16 cellular contexts compared by ENCODE assay signal in genomic region chr1:201017828-201018163, GRCh38. TPM values are rescaled to one million over a fixed set of nuclear protein-coding genes. Genes with fewer than 3 reads are reported as not detected.
A peak's percentile ranks its signal among the peaks of the same experiment; 100 is the strongest.
DNase-seq lines count a peak whose midpoint lies in the region; ATAC-seq and TF ChIP-seq lines count a peak whose summit lies in the region.
"Had no signal": no experiment of that assay in that cellular context is flagged by ENCODE, and none has a peak within 500 bp of the region (broad histone marks: within the 10 kb centered on the region; RNA-seq: fewer than 3 reads in every experiment).

No MANE protein-coding gene starts in this region.

- no peak for TF ChIP-seq CTCF in natural killer cell (IDR thresholded peaks at IDR 0.05)

- ATAC-seq in activated naive CD8-positive, alpha-beta T cell treated with anti-CD3 and anti-CD28 coated beads, Interleukin-2, amount 10 ng/mL, durations not matched to agents 7 days and 5 days (ENCODE audit: low read depth), result no peak
- ATAC-seq in natural killer cell (no peak), GM18498 (IDR thresholded peaks at IDR 0.05; ENCODE audit: unreplicated experiment) (no peak)
- ATAC-seq: left ventricle myocardium superior, WTC11 had no signal

- DNase-seq in CD4-positive, alpha-beta memory T cell, result no peak
- no peak for DNase-seq in activated naive CD8-positive, alpha-beta T cell treated with anti-CD3 and anti-CD28 coated beads, Interleukin-2, amount 10 ng/mL, durations not matched to agents 7 days and 5 days
- DNase-seq in natural killer cell (no peak), RPMI8226 (no peak), GM23248 (no peak)
- DNase-seq: COR-L47, left ventricle myocardium superior, NCI-H2081 had no signal

- H2AFZ ChIP-seq in GM23248, result no peak overlapping the region
- H2AFZ ChIP-seq: hepatocyte had no signal

- peak overlapping the region; percentile 18 for H3K27ac ChIP-seq in CD4-positive, alpha-beta memory T cell (ENCODE audit: low read depth, low read length)
- no peak overlapping the region for H3K27ac ChIP-seq in GM23248
- H3K27ac ChIP-seq: coronary artery, esophagus muscularis mucosa, hepatocyte, SJSA1 had no signal

- POLR2A ChIA-PET in CD4-positive, alpha-beta memory T cell (lab: Charles Lee; ENCODE audit: partially characterized antibody), result interaction anchor here (1.5 kb wide), 1 partner anchor 9 kb away, joined by 5 read pairs; no protein-coding TSS in a partner anchor
- POLR2A ChIA-PET in activated naive CD8-positive, alpha-beta T cell treated with anti-CD3 and anti-CD28 coated beads, Interleukin-2, amount 10 ng/mL, durations not matched to agents 7 days and 5 days (lab: Charles Lee), result interaction anchor here (1.0 to 1.5 kb wide), 2 partner anchors 8 to 9 kb away, joined by 4 to 5 read pairs; no protein-coding TSS in a partner anchor

- H3K79me2 ChIP-seq in GM23248 (ENCODE audit: insufficient read depth), result no peaks in the 10 kb centered on the region
- H3K79me2 ChIP-seq: hepatocyte had no signal

- H3K9me3 Mint-ChIP-seq in CD4-positive, alpha-beta memory T cell, result no peaks in the 10 kb centered on the region
- no peaks in the 10 kb centered on the region for H3K9me3 Mint-ChIP-seq in IgD-negative memory B cell
- H3K9me3 Mint-ChIP-seq in activated naive CD8-positive, alpha-beta T cell treated with anti-CD3 and anti-CD28 coated beads, Interleukin-2, amount 10 ng/mL, durations not matched to agents 7 days and 5 days, result no peaks in the 10 kb centered on the region
- H3K9me3 Mint-ChIP-seq in natural killer cell, result no peaks in the 10 kb centered on the region
- H3K9me3 Mint-ChIP-seq: WTC11 had no signal

- H3K4me1 Mint-ChIP-seq in CD4-positive, alpha-beta memory T cell, result peaks cover 69 to 98% (median 85%) of the 10 kb centered on the region in 4 donors
- peaks cover 50 to 71% (median 65%) of the 10 kb centered on the region in 3 donors for H3K4me1 Mint-ChIP-seq in IgD-negative memory B cell
- peaks cover 71% of the 10 kb centered on the region for H3K4me1 Mint-ChIP-seq in activated naive CD8-positive, alpha-beta T cell treated with anti-CD3 and anti-CD28 coated beads, Interleukin-2, amount 10 ng/mL, durations not matched to agents 7 days and 5 days
- H3K4me1 Mint-ChIP-seq in natural killer cell, result peaks cover 87 to 93% of the 10 kb centered on the region in 2 donors

- no peaks in the 10 kb centered on the region for H3K9me2 ChIP-seq in GM23248 (ENCODE audit: insufficient read depth)

- H3K27me3 ChIP-seq in CD4-positive, alpha-beta memory T cell (ENCODE audit: insufficient read depth, low read length), result no peaks in the 10 kb centered on the region
- peaks cover 20% of the 10 kb centered on the region for H3K27me3 ChIP-seq in GM23248 (replicated peaks; ENCODE audit: insufficient read depth)
- H3K27me3 ChIP-seq: SJSA1 had no signal

- no peaks in the 10 kb centered on the region for H4K20me1 ChIP-seq in GM23248 (ENCODE audit: insufficient read depth)

- no peaks in the 10 kb centered on the region for H3F3A ChIP-seq in GM23248 (ENCODE audit: insufficient read depth)

- H3K36me3 Mint-ChIP-seq in CD4-positive, alpha-beta memory T cell, result peaks cover 4 to 21% of the 10 kb centered on the region in 2 donors
- H3K36me3 Mint-ChIP-seq in IgD-negative memory B cell (no peaks in the 10 kb centered on the region), natural killer cell (no peaks in the 10 kb centered on the region)
- H3K36me3 Mint-ChIP-seq in activated naive CD8-positive, alpha-beta T cell treated with anti-CD3 and anti-CD28 coated beads, Interleukin-2, amount 10 ng/mL, durations not matched to agents 7 days and 5 days, result peaks cover 35% of the 10 kb centered on the region
- H3K36me3 Mint-ChIP-seq: WTC11 had no signal

- no peaks in the 10 kb centered on the region for H3K9me3 ChIP-seq in CD4-positive, alpha-beta memory T cell (ENCODE audit: control insufficient read depth in 1 of 2, low read length in 2 of 2)
- H3K9me3 ChIP-seq in GM23248 (ENCODE audit: low read depth), result no peaks in the 10 kb centered on the region
- H3K9me3 ChIP-seq: esophagus muscularis mucosa, HAP-1 had no signal

- peak overlapping the region; percentile 78 to 100 (median 92) for H3K27ac Mint-ChIP-seq in CD4-positive, alpha-beta memory T cell
- peak overlapping the region in 2 of 3 donors; percentile 50 to 76 for H3K27ac Mint-ChIP-seq in IgD-negative memory B cell
- H3K27ac Mint-ChIP-seq in activated naive CD8-positive, alpha-beta T cell treated with anti-CD3 and anti-CD28 coated beads, Interleukin-2, amount 10 ng/mL, durations not matched to agents 7 days and 5 days, result peak overlapping the region; percentile 100
- H3K27ac Mint-ChIP-seq in natural killer cell, result peak overlapping the region; percentile 98 to 99
- H3K27ac Mint-ChIP-seq: WTC11 had no signal

- in situ Hi-C loops in GM23248 (cut with MboI), result no loop called here

- peak overlapping the region in 7 of 8 donors; percentile 21 to 77 (median 55) for H3K4me3 Mint-ChIP-seq in CD4-positive, alpha-beta memory T cell
- H3K4me3 Mint-ChIP-seq in IgD-negative memory B cell (peak overlapping the region; percentile 28 to 87 (median 54)), natural killer cell (peak overlapping the region; percentile 47)
- H3K4me3 Mint-ChIP-seq in activated naive CD8-positive, alpha-beta T cell treated with anti-CD3 and anti-CD28 coated beads, Interleukin-2, amount 10 ng/mL, durations not matched to agents 7 days and 5 days, result peak overlapping the region; percentile 77
- H3K4me3 Mint-ChIP-seq: WTC11 had no signal

- intact Hi-C loops in CD4-positive, alpha-beta memory T cell (cut with micrococcal nuclease), result loop anchor here (2.0 kb wide), 2 partner anchors 97 to 349 kb away; partner anchors contain the start of gene DDX59
- intact Hi-C loops in natural killer cell (cut with micrococcal nuclease), result loop anchor here (5.0 kb wide), 1 partner anchor 135 kb away; the partner anchor contains the start of gene TMEM9

- H3K4me1 ChIP-seq in CD4-positive, alpha-beta memory T cell (ENCODE audit: insufficient read depth, low read length), result peaks cover 100% of the 10 kb centered on the region
- H3K4me1 ChIP-seq in GM23248 (ENCODE audit: insufficient read depth), result no peaks in the 10 kb centered on the region

- no peaks in the 10 kb centered on the region for H3K36me3 ChIP-seq in CD4-positive, alpha-beta memory T cell (ENCODE audit: insufficient read depth, low read length)
- no peaks in the 10 kb centered on the region for H3K36me3 ChIP-seq in GM23248 (ENCODE audit: low read depth)
- H3K36me3 ChIP-seq: esophagus muscularis mucosa, HAP-1, SJSA1 had no signal

- H3K9ac ChIP-seq in GM23248, result no peak overlapping the region

- no peaks in the 10 kb centered on the region for H3K27me3 Mint-ChIP-seq in CD4-positive, alpha-beta memory T cell
- H3K27me3 Mint-ChIP-seq in IgD-negative memory B cell (peaks cover 1% of the 10 kb centered on the region), natural killer cell (ENCODE audit: low read depth in 2 of 2) (no peaks in the 10 kb centered on the region)
- no peaks in the 10 kb centered on the region for H3K27me3 Mint-ChIP-seq in activated naive CD8-positive, alpha-beta T cell treated with anti-CD3 and anti-CD28 coated beads, Interleukin-2, amount 10 ng/mL, durations not matched to agents 7 days and 5 days

- 58 to 72% methylated on average over 2 of the region's 2 CpGs for WGBS in GM23248 (ENCODE audit: low coverage in 1 of 2, low lambda C conversion rate in 2 of 2, missing lambda C conversion rate in 2 of 2), 2 experiments

- CTCF ChIA-PET in CD4-positive, alpha-beta memory T cell (lab: Charles Lee; ENCODE audit: partially characterized antibody), result interaction anchor here (1.0 to 11.4 kb wide), 3 partner anchors 22 to 46 kb away, joined by 3 to 95 read pairs (median 54); no protein-coding TSS in a partner anchor

- no peak overlapping the region for H3K4me2 ChIP-seq in GM23248 (ENCODE audit: unreplicated experiment)
- H3K4me2 ChIP-seq: hepatocyte had no signal

- no peak overlapping the region for H3K4me3 ChIP-seq in CD4-positive, alpha-beta memory T cell (ENCODE audit: low read length in 2 of 2)
- H3K4me3 ChIP-seq in GM23248, result no peak overlapping the region
- H3K4me3 ChIP-seq: coronary artery, esophagus muscularis mucosa, HAP-1, hepatocyte, SJSA1 had no signal

RNA-seq across cellular contexts. Expression of gene KIF21B, which starts 5.7 kb away (rescaled TPM):
- total RNA-seq in CD4-positive, alpha-beta memory T cell, result 10 to 100 TPM; 90.3 to 94.7 TPM
- 10 to 100 TPM in 1 of 2 donors, under 1 TPM in 1; 0.55 to 10.4 TPM for polyA plus RNA-seq in CD4-positive, alpha-beta memory T cell
- polyA plus RNA-seq in IgD-negative memory B cell, result 5.6 TPM
- 100 to 1,000 TPM; 143 TPM for total RNA-seq in activated naive CD8-positive, alpha-beta T cell treated with anti-CD3 and anti-CD28 coated beads, Interleukin-2, amount 10 ng/mL, durations not matched to agents 7 days and 5 days
- total RNA-seq in natural killer cell, result 100 to 1,000 TPM; 102 to 129 (median 126) TPM
- total RNA-seq in GM23248 (2014; rRNA removed; shearing (Covaris generic)), result under 0.01 TPM in 1 of 2 replicates, not detected in the other
- polyA plus RNA-seq in GM23248 (2016; fragmentation: Nextera tagmentation; extraction: Ambion mirVana), result 0.03 and 0.04 TPM in 2 replicates

Comparison
In these comparisons a context has a peak if more than half of its experiments do, and no peak if none do; other contexts are left out.
1. RNA of gene KIF21B, which starts 5.7 kb away (total RNA-seq): 143 TPM in activated naive CD8-positive, alpha-beta T cell treated with anti-CD3 and anti-CD28 coated beads, Interleukin-2, amount 10 ng/mL, durations not matched to agents 7 days and 5 days, 102 to 129 TPM in natural killer cell and 90.3 to 94.7 TPM in CD4-positive, alpha-beta memory T cell; under 0.01 TPM in GM23248; every median in the first group is over 10 times any median in the second.
2. Peak in every context shown above with its lines, with median percentiles within 50 percentile points of each other: H3K27ac Mint-ChIP-seq and H3K4me3 Mint-ChIP-seq.